9 cellular contexts compared by ENCODE assay signal in the genomic region with DNA sequence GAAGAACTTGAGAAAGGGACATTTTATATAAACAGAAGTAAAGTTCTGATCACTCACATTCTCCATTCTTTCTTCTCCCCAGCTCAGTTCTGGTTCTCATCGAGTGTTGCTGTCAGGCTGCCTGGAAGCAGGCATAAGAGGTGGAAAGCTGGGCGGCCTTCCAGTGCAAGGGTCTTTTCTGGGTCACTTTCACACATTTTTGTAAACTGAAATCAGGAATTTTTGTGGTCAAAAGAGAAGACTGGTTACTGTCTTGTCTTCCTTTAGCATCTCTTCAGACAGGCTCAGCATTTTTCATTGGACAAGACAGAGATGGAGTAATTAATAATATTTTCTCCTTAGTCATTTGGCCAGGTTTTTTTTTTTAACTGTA.
A peak's percentile ranks its signal among the peaks of the same experiment; 100 is the strongest.
DNase-seq lines count a peak whose midpoint lies in the region; ATAC-seq and TF ChIP-seq lines count a peak whose summit lies in the region.
"Had no signal": no experiment of that assay in that cellular context is flagged by ENCODE, and none has a peak within 500 bp of the region (broad histone marks: within the 10 kb centered on the region; RNA-seq: fewer than 3 reads in every experiment).

No MANE protein-coding gene starts in this region.

- no peaks in the 10 kb centered on the region for H3K36me3 ChIP-seq in esophagus muscularis mucosa
- H3K36me3 ChIP-seq: tibial nerve had no signal

- no peak overlapping the region for H3K27ac ChIP-seq in esophagus muscularis mucosa (replicated peaks in 1 of 4)
- H3K27ac ChIP-seq: tibial nerve had no signal

- peaks cover 0 to 15% (median 9%) of the 10 kb centered on the region in 4 donors for H3K4me1 ChIP-seq in esophagus muscularis mucosa

- peak; percentile 38 for ATAC-seq in GM18511 (IDR thresholded peaks at IDR 0.05; ENCODE audit: unreplicated experiment)
- ATAC-seq in GM21723 (IDR thresholded peaks at IDR 0.05; ENCODE audit: unreplicated experiment), result peak; percentile 22
- ATAC-seq in HG03565 (IDR thresholded peaks at IDR 0.05; ENCODE audit: unreplicated experiment), result peak; percentile 16
- ATAC-seq in left colon, result peak; percentile 40
- ATAC-seq in naive thymus-derived CD8-positive, alpha-beta T cell, result no peak
- ATAC-seq in stimulated activated memory B cell treated with anti-CD40 and anti-IgM and Interleukin-4, amounts not matched to agents 10 μg/mL and 1 μg/mL and 100 μg/mL, for 72 hours, result no peak

- TF ChIP-seq CTCF in esophagus muscularis mucosa (IDR thresholded peaks at IDR 0.05), result no peak

- H3K27ac Mint-ChIP-seq in naive thymus-derived CD8-positive, alpha-beta T cell, result no peak overlapping the region
- no peak overlapping the region for H3K27ac Mint-ChIP-seq in stimulated activated memory B cell treated with anti-CD40 and anti-IgM and Interleukin-4, amounts not matched to agents 10 μg/mL and 1 μg/mL and 100 μg/mL, for 72 hours

- intact Hi-C loops in left colon (cut with DNase I, micrococcal nuclease), result no loop called here
- intact Hi-C loops in esophagus muscularis mucosa (cut with DNase I), result loop anchor here (5.0 kb wide), 1 partner anchor 373 kb away; no protein-coding TSS in a partner anchor

- no peak for TF ChIP-seq POLR2A in esophagus muscularis mucosa (IDR thresholded peaks at IDR 0.05; ENCODE audit: low read depth)

- peak; percentile 28 to 29 for DNase-seq in left colon
- DNase-seq in naive thymus-derived CD8-positive, alpha-beta T cell, result no peak
- DNase-seq in NCI-H1417 treated with DMSO at 0.1 percent for 48 hours (lab: John Stamatoyannopoulos, UW), result no peak
- no peak for DNase-seq in esophagus muscularis mucosa (ENCODE audit: extremely low spot score)

- no peak for TF ChIP-seq EP300 in esophagus muscularis mucosa (IDR thresholded peaks at IDR 0.05)

- no peaks in the 10 kb centered on the region for H3K36me3 Mint-ChIP-seq in naive thymus-derived CD8-positive, alpha-beta T cell
- H3K36me3 Mint-ChIP-seq in stimulated activated memory B cell treated with anti-CD40 and anti-IgM and Interleukin-4, amounts not matched to agents 10 μg/mL and 1 μg/mL and 100 μg/mL, for 72 hours, result no peaks in the 10 kb centered on the region

- H3K9me3 ChIP-seq in esophagus muscularis mucosa, result no peaks in the 10 kb centered on the region
- H3K9me3 ChIP-seq: tibial nerve had no signal

- no peaks in the 10 kb centered on the region for H3K9me3 Mint-ChIP-seq in naive thymus-derived CD8-positive, alpha-beta T cell
- no peaks in the 10 kb centered on the region for H3K9me3 Mint-ChIP-seq in stimulated activated memory B cell treated with anti-CD40 and anti-IgM and Interleukin-4, amounts not matched to agents 10 μg/mL and 1 μg/mL and 100 μg/mL, for 72 hours

- H3K4me3 ChIP-seq in esophagus muscularis mucosa, result no peak overlapping the region
- H3K4me3 ChIP-seq: tibial nerve had no signal

- H3K27me3 Mint-ChIP-seq in naive thymus-derived CD8-positive, alpha-beta T cell, result peaks cover 1 to 17% (median 6%) of the 10 kb centered on the region in 5 donors
- H3K27me3 Mint-ChIP-seq in stimulated activated memory B cell treated with anti-CD40 and anti-IgM and Interleukin-4, amounts not matched to agents 10 μg/mL and 1 μg/mL and 100 μg/mL, for 72 hours, result peaks cover 9% of the 10 kb centered on the region

- H3K27me3 ChIP-seq in esophagus muscularis mucosa, result no peaks in the 10 kb centered on the region
- H3K27me3 ChIP-seq: tibial nerve had no signal

- POLR2A ChIA-PET in naive thymus-derived CD8-positive, alpha-beta T cell (lab: Charles Lee), result no interaction called here

- 23% methylated on average over 2 of the region's 2 CpGs for WGBS in esophagus muscularis mucosa

- no peaks in the 10 kb centered on the region for H3K4me1 Mint-ChIP-seq in naive thymus-derived CD8-positive, alpha-beta T cell
- H3K4me1 Mint-ChIP-seq in stimulated activated memory B cell treated with anti-CD40 and anti-IgM and Interleukin-4, amounts not matched to agents 10 μg/mL and 1 μg/mL and 100 μg/mL, for 72 hours, result no peaks in the 10 kb centered on the region

- H3K4me3 Mint-ChIP-seq in naive thymus-derived CD8-positive, alpha-beta T cell, result no peak overlapping the region
- H3K4me3 Mint-ChIP-seq in stimulated activated memory B cell treated with anti-CD40 and anti-IgM and Interleukin-4, amounts not matched to agents 10 μg/mL and 1 μg/mL and 100 μg/mL, for 72 hours, result no peak overlapping the region

Comparison
In these comparisons a context has a peak if more than half of its experiments do, and no peak if none do; other contexts are left out.
1. ATAC-seq: peak in GM18511 (single experiment), GM21723 (single experiment), HG03565 (single experiment) and left colon (single experiment); none in naive thymus-derived CD8-positive, alpha-beta T cell (0 of 2) and stimulated activated memory B cell treated with anti-CD40 and anti-IgM and Interleukin-4, amounts not matched to agents 10 μg/mL and 1 μg/mL and 100 μg/mL, for 72 hours (single experiment).
2. DNase-seq: peak in left colon (2 of 2); none in naive thymus-derived CD8-positive, alpha-beta T cell (0 of 10), NCI-H1417 treated with DMSO at 0.1 percent for 48 hours (single experiment) and esophagus muscularis mucosa (single experiment).